26 cellular contexts compared by ENCODE assay signal in genomic region chr9:125681657-125682056, GRCh38.
"Had no signal": no experiment of that assay in that cellular context is flagged by ENCODE, and none has a peak within 500 bp of the region (broad histone marks: within the 10 kb centered on the region; RNA-seq: fewer than 3 reads in every experiment).

No MANE protein-coding gene starts in this region.

- DNase-seq: cortex of kidney; dorsolateral prefrontal cortex; effector CD4-positive, alpha-beta T cell; foreskin fibroblast; gastrocnemius medialis; head of caudate nucleus; naive B cell; stimulated activated CD4-positive, alpha-beta T cell treated with anti-CD3 and anti-CD28 coated beads, Interleukin-2, amount 100 ng/mL, for 24 hours; stimulated activated CD4-positive, alpha-beta T cell treated with anti-CD3 and anti-CD28 coated beads, Interleukin-4, amount 100 ng/mL, for 24 hours; stimulated activated naive CD8-positive, alpha-beta T cell treated with anti-CD3 and anti-CD28 coated beads, Interleukin-15, Interleukin-2, amounts not matched to agents 100 U/mL and 50 U/mL, for 24 hours; substantia nigra; upper lobe of right lung had no signal

- H3K4me1 ChIP-seq: parathyroid adenoma, upper lobe of right lung had no signal

- H3K36me3 ChIP-seq: gastrocnemius medialis, thoracic aorta, upper lobe of right lung, vagina had no signal

- H3K27me3 ChIP-seq: dorsolateral prefrontal cortex, gastrocnemius medialis, neutrophil, tibial nerve, upper lobe of right lung, vagina had no signal

- H3K36me3 Mint-ChIP-seq: natural killer cell treated with Interleukin-12 subunit alpha and Interleukin-12 subunit beta and Interleukin-15 and Interleukin-18, amount 100 ng/mL, for 72 hours; stimulated activated effector memory CD8-positive, alpha-beta T cell treated with anti-CD3 and anti-CD28 coated beads, Interleukin-12 subunit alpha, Interleukin-12 subunit beta, amount 100 ng/mL, for 72 hours had no signal

- H3K27me3 Mint-ChIP-seq: memory B cell; naive B cell; natural killer cell treated with Interleukin-12 subunit alpha and Interleukin-12 subunit beta and Interleukin-15 and Interleukin-18, amount 100 ng/mL, for 72 hours; progenitor cell of endocrine pancreas had no signal

- H3K4me3 ChIP-seq: dorsolateral prefrontal cortex, gastrocnemius medialis, lung, thoracic aorta, tibial nerve, upper lobe of right lung, vagina had no signal

- H3K4me3 Mint-ChIP-seq: memory B cell; natural killer cell treated with Interleukin-12 subunit alpha and Interleukin-12 subunit beta and Interleukin-15 and Interleukin-18, amount 100 ng/mL, for 72 hours; neural crest cell; stimulated activated effector memory CD8-positive, alpha-beta T cell treated with anti-CD3 and anti-CD28 coated beads, Interleukin-12 subunit alpha, Interleukin-12 subunit beta, amount 100 ng/mL, for 72 hours had no signal

- H3K27ac ChIP-seq: dorsolateral prefrontal cortex, gastrocnemius medialis, neutrophil, parathyroid adenoma, thoracic aorta, tibial nerve, upper lobe of right lung, vagina had no signal

- H3K27ac Mint-ChIP-seq: memory B cell; natural killer cell treated with Interleukin-12 subunit alpha and Interleukin-12 subunit beta and Interleukin-15 and Interleukin-18, amount 100 ng/mL, for 72 hours; progenitor cell of endocrine pancreas; stimulated activated effector memory CD8-positive, alpha-beta T cell treated with anti-CD3 and anti-CD28 coated beads, Interleukin-12 subunit alpha, Interleukin-12 subunit beta, amount 100 ng/mL, for 72 hours had no signal

- ATAC-seq: gastrocnemius medialis; left lobe of liver; natural killer cell treated with Interleukin-12 subunit alpha and Interleukin-12 subunit beta and Interleukin-15 and Interleukin-18, amount 100 ng/mL, for 72 hours; sciatic nerve; stimulated activated effector memory CD8-positive, alpha-beta T cell treated with anti-CD3 and anti-CD28 coated beads, Interleukin-12 subunit alpha, Interleukin-12 subunit beta, amount 100 ng/mL, for 72 hours; stimulated activated naive CD8-positive, alpha-beta T cell treated with anti-CD3 and anti-CD28 coated beads, Interleukin-15, Interleukin-2, amounts not matched to agents 100 U/mL and 50 U/mL, for 24 hours; upper lobe of right lung had no signal

- H3K9me3 Mint-ChIP-seq: memory B cell; naive B cell; natural killer cell treated with Interleukin-12 subunit alpha and Interleukin-12 subunit beta and Interleukin-15 and Interleukin-18, amount 100 ng/mL, for 72 hours; neural crest cell; stimulated activated effector memory CD8-positive, alpha-beta T cell treated with anti-CD3 and anti-CD28 coated beads, Interleukin-12 subunit alpha, Interleukin-12 subunit beta, amount 100 ng/mL, for 72 hours had no signal

- H3K9me3 ChIP-seq: gastrocnemius medialis, neutrophil, thoracic aorta, tibial nerve, upper lobe of right lung, vagina had no signal

- FAIRE-seq: keratinocyte had no signal

- H3K4me1 Mint-ChIP-seq: neural crest cell had no signal
